ENCODE assay signal across 18 cellular contexts in genomic region chr9:112261133-112261532, GRCh38.
DNase-seq lines count a peak whose midpoint lies in the region; ATAC-seq and TF ChIP-seq lines count a peak whose summit lies in the region.
"Had no signal": no experiment of that assay in that cellular context is flagged by ENCODE, and none has a peak within 500 bp of the region (broad histone marks: within the 10 kb centered on the region; RNA-seq: fewer than 3 reads in every experiment).

No MANE protein-coding gene starts in this region.

- H3K4me1 Mint-ChIP-seq in activated CD8-positive, alpha-beta T cell treated with anti-CD3 and anti-CD28 coated beads for 36 hours (ENCODE audit: low read depth) = peaks cover 23% of the 10 kb centered on the region
- H3K4me1 Mint-ChIP-seq in activated CD8-positive, alpha-beta T cell treated with anti-CD3 and anti-CD28 coated beads, Interleukin-2, amount 10 ng/mL, durations not matched to agents 7 days and 5 days (ENCODE audit: low read depth) = no peaks in the 10 kb centered on the region
- peaks cover 15% of the 10 kb centered on the region for H3K4me1 Mint-ChIP-seq in T-helper 17 cell
- peaks cover 13 to 14% of the 10 kb centered on the region in 2 donors for H3K4me1 Mint-ChIP-seq in stimulated activated naive B cell treated with anti-CD40 and anti-IgM and Interleukin-4, amounts not matched to agents 10 μg/mL and 1 μg/mL and 100 μg/mL, for 72 hours

- ATAC-seq in activated CD8-positive, alpha-beta T cell treated with anti-CD3 and anti-CD28 coated beads for 36 hours = peak; percentile 34
- ATAC-seq in activated CD8-positive, alpha-beta T cell treated with anti-CD3 and anti-CD28 coated beads, Interleukin-2, amount 10 ng/mL, durations not matched to agents 7 days and 5 days = no peak
- ATAC-seq in T-helper 17 cell = no peak
- peak; percentile 29 to 34 for ATAC-seq in stimulated activated naive B cell treated with anti-CD40 and anti-IgM and Interleukin-4, amounts not matched to agents 10 μg/mL and 1 μg/mL and 100 μg/mL, for 72 hours (replicated peaks)
- ATAC-seq: GM23338, HCT116 had no signal

- H3K9me3 ChIP-seq in T-helper 17 cell (ENCODE audit: control insufficient read depth, low read length, poor library complexity, severe bottlenecking) = no peaks in the 10 kb centered on the region
- H3K9me3 ChIP-seq: BLaER1 had no signal

- TF ChIP-seq CTCF in activated CD8-positive, alpha-beta T cell treated with anti-CD3 and anti-CD28 coated beads for 36 hours (IDR thresholded peaks at IDR 0.05) = no peak

- H3K4me3 Mint-ChIP-seq in activated CD8-positive, alpha-beta T cell treated with anti-CD3 and anti-CD28 coated beads for 36 hours = no peak overlapping the region
- no peak overlapping the region for H3K4me3 Mint-ChIP-seq in activated CD8-positive, alpha-beta T cell treated with anti-CD3 and anti-CD28 coated beads, Interleukin-2, amount 10 ng/mL, durations not matched to agents 7 days and 5 days
- no peak overlapping the region for H3K4me3 Mint-ChIP-seq in T-helper 17 cell
- no peak overlapping the region for H3K4me3 Mint-ChIP-seq in stimulated activated naive B cell treated with anti-CD40 and anti-IgM and Interleukin-4, amounts not matched to agents 10 μg/mL and 1 μg/mL and 100 μg/mL, for 72 hours
- H3K4me3 Mint-ChIP-seq: B cell; CD4-positive, alpha-beta T cell; CD8-positive, alpha-beta memory T cell; GM23338; H9 had no signal

- DNase-seq in activated CD8-positive, alpha-beta T cell treated with anti-CD3 and anti-CD28 coated beads for 36 hours = no peak
- no peak for DNase-seq in activated CD8-positive, alpha-beta T cell treated with anti-CD3 and anti-CD28 coated beads, Interleukin-2, amount 10 ng/mL, durations not matched to agents 7 days and 5 days
- DNase-seq in T-helper 17 cell = no peak
- no peak for DNase-seq in stimulated activated naive B cell treated with anti-CD40 and anti-IgM and Interleukin-4, amounts not matched to agents 10 μg/mL and 1 μg/mL and 100 μg/mL, for 72 hours
- DNase-seq in stimulated activated CD4-positive, alpha-beta T cell treated with anti-CD3 and anti-CD28 coated beads, Interleukin-4, amount 100 ng/mL, for 1 hour = no peak
- DNase-seq in activated naive CD4-positive, alpha-beta T cell treated with Interleukin-2 at 50 U/mL for 16 hours = no peak
- DNase-seq in stimulated activated CD4-positive, alpha-beta T cell treated with anti-CD3 and anti-CD28 coated beads, Interleukin-1b, Interleukin-23, amount 100 ng/mL, for 48 hours = no peak
- DNase-seq: CD4-positive, alpha-beta T cell; CD8-positive, alpha-beta memory T cell; DMS 273 treated with DMSO at 0.1 percent for 48 hours; DMS79; EL; GF-D8; H9 had no signal

- H3K27ac Mint-ChIP-seq in activated CD8-positive, alpha-beta T cell treated with anti-CD3 and anti-CD28 coated beads for 36 hours = no peak overlapping the region
- H3K27ac Mint-ChIP-seq in activated CD8-positive, alpha-beta T cell treated with anti-CD3 and anti-CD28 coated beads, Interleukin-2, amount 10 ng/mL, durations not matched to agents 7 days and 5 days = no peak overlapping the region
- peak overlapping the region; percentile 72 for H3K27ac Mint-ChIP-seq in T-helper 17 cell
- peak overlapping the region; percentile 22 for H3K27ac Mint-ChIP-seq in stimulated activated naive B cell treated with anti-CD40 and anti-IgM and Interleukin-4, amounts not matched to agents 10 μg/mL and 1 μg/mL and 100 μg/mL, for 72 hours
- H3K27ac Mint-ChIP-seq: B cell; CD4-positive, alpha-beta T cell; GM23338 had no signal

- CTCF ChIA-PET in activated CD8-positive, alpha-beta T cell treated with anti-CD3 and anti-CD28 coated beads for 36 hours (lab: Charles Lee) = interaction anchor here (0.8 to 1.4 kb wide), 3 partner anchors 11 to 154 kb away, joined by 3 to 4 read pairs (median 4); no protein-coding TSS in a partner anchor
- CTCF ChIA-PET in activated CD8-positive, alpha-beta T cell treated with anti-CD3 and anti-CD28 coated beads, Interleukin-2, amount 10 ng/mL, durations not matched to agents 7 days and 5 days (lab: Charles Lee) = interaction anchor here (0.7 to 1.9 kb wide), 2 partner anchors 71 to 164 kb away, joined by 3 to 6 read pairs; no protein-coding TSS in a partner anchor

- no peaks in the 10 kb centered on the region for H3K27me3 Mint-ChIP-seq in activated CD8-positive, alpha-beta T cell treated with anti-CD3 and anti-CD28 coated beads for 36 hours
- H3K27me3 Mint-ChIP-seq in activated CD8-positive, alpha-beta T cell treated with anti-CD3 and anti-CD28 coated beads, Interleukin-2, amount 10 ng/mL, durations not matched to agents 7 days and 5 days (ENCODE audit: low read depth) = no peaks in the 10 kb centered on the region
- no peaks in the 10 kb centered on the region for H3K27me3 Mint-ChIP-seq in T-helper 17 cell
- no peaks in the 10 kb centered on the region for H3K27me3 Mint-ChIP-seq in stimulated activated naive B cell treated with anti-CD40 and anti-IgM and Interleukin-4, amounts not matched to agents 10 μg/mL and 1 μg/mL and 100 μg/mL, for 72 hours
- H3K27me3 Mint-ChIP-seq: B cell; CD4-positive, alpha-beta T cell; CD8-positive, alpha-beta memory T cell had no signal

- POLR2A ChIA-PET in activated CD8-positive, alpha-beta T cell treated with anti-CD3 and anti-CD28 coated beads for 36 hours (lab: Charles Lee) = interaction anchor here (0.6 to 1.2 kb wide), 3 partner anchors 35 to 365 kb away, joined by 3 read pairs; no protein-coding TSS in a partner anchor
- POLR2A ChIA-PET in activated CD8-positive, alpha-beta T cell treated with anti-CD3 and anti-CD28 coated beads, Interleukin-2, amount 10 ng/mL, durations not matched to agents 7 days and 5 days (lab: Charles Lee) = interaction anchor here (1.0 kb wide), 1 partner anchor 23 kb away, joined by 3 read pairs; no protein-coding TSS in a partner anchor

- no peaks in the 10 kb centered on the region for H3K9me3 Mint-ChIP-seq in activated CD8-positive, alpha-beta T cell treated with anti-CD3 and anti-CD28 coated beads for 36 hours
- H3K9me3 Mint-ChIP-seq in activated CD8-positive, alpha-beta T cell treated with anti-CD3 and anti-CD28 coated beads, Interleukin-2, amount 10 ng/mL, durations not matched to agents 7 days and 5 days (ENCODE audit: insufficient read depth) = no peaks in the 10 kb centered on the region
- no peaks in the 10 kb centered on the region for H3K9me3 Mint-ChIP-seq in stimulated activated naive B cell treated with anti-CD40 and anti-IgM and Interleukin-4, amounts not matched to agents 10 μg/mL and 1 μg/mL and 100 μg/mL, for 72 hours
- H3K9me3 Mint-ChIP-seq: CD8-positive, alpha-beta memory T cell; GM23338; H9 had no signal

- H3K36me3 Mint-ChIP-seq in activated CD8-positive, alpha-beta T cell treated with anti-CD3 and anti-CD28 coated beads for 36 hours (ENCODE audit: low read depth) = peaks cover 40% of the 10 kb centered on the region
- H3K36me3 Mint-ChIP-seq in activated CD8-positive, alpha-beta T cell treated with anti-CD3 and anti-CD28 coated beads, Interleukin-2, amount 10 ng/mL, durations not matched to agents 7 days and 5 days (ENCODE audit: low read depth) = peaks cover 59% of the 10 kb centered on the region
- H3K36me3 Mint-ChIP-seq in T-helper 17 cell (ENCODE audit: low read depth) = peaks cover 10% of the 10 kb centered on the region
- H3K36me3 Mint-ChIP-seq in stimulated activated naive B cell treated with anti-CD40 and anti-IgM and Interleukin-4, amounts not matched to agents 10 μg/mL and 1 μg/mL and 100 μg/mL, for 72 hours = peaks cover 29 to 63% of the 10 kb centered on the region in 2 donors

- intact Hi-C loops in activated CD8-positive, alpha-beta T cell treated with anti-CD3 and anti-CD28 coated beads for 36 hours (cut with micrococcal nuclease) = no loop called here

Comparison
In these comparisons a context has a peak if more than half of its experiments do, and no peak if none do; other contexts are left out.
1. ATAC-seq: peak in activated CD8-positive, alpha-beta T cell treated with anti-CD3 and anti-CD28 coated beads for 36 hours (single experiment) and stimulated activated naive B cell treated with anti-CD40 and anti-IgM and Interleukin-4, amounts not matched to agents 10 μg/mL and 1 μg/mL and 100 μg/mL, for 72 hours (2 of 2); none in activated CD8-positive, alpha-beta T cell treated with anti-CD3 and anti-CD28 coated beads, Interleukin-2, amount 10 ng/mL, durations not matched to agents 7 days and 5 days (single experiment) and T-helper 17 cell (single experiment).
2. H3K27ac Mint-ChIP-seq: peak in T-helper 17 cell (single experiment) and stimulated activated naive B cell treated with anti-CD40 and anti-IgM and Interleukin-4, amounts not matched to agents 10 μg/mL and 1 μg/mL and 100 μg/mL, for 72 hours (single experiment); none in activated CD8-positive, alpha-beta T cell treated with anti-CD3 and anti-CD28 coated beads for 36 hours (single experiment) and activated CD8-positive, alpha-beta T cell treated with anti-CD3 and anti-CD28 coated beads, Interleukin-2, amount 10 ng/mL, durations not matched to agents 7 days and 5 days (single experiment).